Comparison of ENCODE assay signal across 22 cellular contexts in the genomic region with DNA sequence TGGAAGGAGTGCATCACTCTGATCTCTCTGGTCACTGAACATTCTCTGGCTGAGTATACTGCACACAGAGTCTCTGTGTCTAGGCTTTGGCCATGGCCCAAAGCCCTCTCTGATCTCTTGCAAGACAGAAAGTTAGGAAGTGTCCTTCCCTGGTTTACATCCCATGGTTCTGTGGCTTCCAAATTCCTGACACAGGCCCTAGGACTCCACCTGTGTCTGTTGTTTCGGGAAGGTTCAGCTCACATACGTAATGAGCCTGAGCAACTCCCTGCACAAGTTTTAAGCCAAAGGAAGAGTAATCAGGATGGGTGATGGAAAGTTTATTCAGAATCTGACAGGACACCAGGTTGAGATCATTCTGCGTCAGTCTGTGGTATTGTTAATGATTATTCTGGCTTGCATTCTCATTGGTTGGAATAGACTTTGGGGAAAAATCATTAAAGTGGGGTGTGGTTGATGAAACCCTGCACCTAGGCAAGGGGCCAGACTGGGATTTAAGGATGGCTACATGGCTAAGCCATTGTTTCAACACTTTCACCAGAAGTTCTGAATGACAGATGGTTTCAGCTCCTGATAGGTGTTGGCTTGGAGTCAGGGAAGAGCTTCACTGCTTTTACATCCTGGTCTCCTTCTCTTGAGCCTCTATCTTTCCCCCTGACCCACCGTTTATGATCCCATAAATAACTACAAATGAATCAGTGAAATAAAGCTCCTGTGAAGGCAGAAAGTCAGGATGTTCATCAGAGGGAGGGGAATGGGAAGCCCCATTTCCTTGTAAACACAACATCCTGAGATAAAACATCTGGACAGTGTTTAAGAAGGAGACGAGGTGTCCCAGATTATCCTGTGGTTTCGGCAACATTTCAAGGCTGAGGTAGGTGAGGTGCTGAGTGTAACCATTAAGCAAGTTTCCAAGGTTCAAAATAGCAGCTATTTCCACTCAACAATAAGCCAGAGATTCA. TPM values are rescaled to one million over a fixed set of nuclear protein-coding genes. Genes with fewer than 3 reads are reported as not detected.
DNase-seq lines count a peak whose midpoint lies in the region; ATAC-seq, FAIRE-seq and TF ChIP-seq lines count a peak whose summit lies in the region.
"Had no signal": no experiment of that assay in that cellular context is flagged by ENCODE, and none has a peak within 500 bp of the region (broad histone marks: within the 10 kb centered on the region; RNA-seq: fewer than 3 reads in every experiment).

No MANE protein-coding gene starts in this region.

- H3K9ac ChIP-seq in H1 (replicated peaks in 1 of 4; ENCODE audit: extremely low read depth in 1 of 4, low read depth in 3 of 4, low read length in 3 of 4), result no peak overlapping the region

- no peaks in the 10 kb centered on the region for H3K9me3 Mint-ChIP-seq in mesothelial cell of epicardium

- H3K27ac ChIP-seq in H1 (ENCODE audit: low read depth, low read length), result no peak overlapping the region
- H3K27ac ChIP-seq in gastroesophageal sphincter, result peak overlapping the region; percentile 31 to 62 (median 51)
- H3K27ac ChIP-seq in dorsolateral prefrontal cortex, result no peak overlapping the region
- H3K27ac ChIP-seq: A549, RWPE1 had no signal

- H3K4me1 Mint-ChIP-seq in mesothelial cell of epicardium, result no peaks in the 10 kb centered on the region

- peaks cover 64% of the 10 kb centered on the region for H3K27me3 Mint-ChIP-seq in mesothelial cell of epicardium (ENCODE audit: low read depth)

- H2AFZ ChIP-seq in H1 (ENCODE audit: low read length), result 0 out of 2 replicates have a peak overlapping the region, but pooled peaks have one; percentile 15

- H2BK20ac ChIP-seq in H1 (ENCODE audit: low read length), result no peak overlapping the region

- H3K36me3 ChIP-seq in H1 (ENCODE audit: control insufficient read depth in 2 of 4, insufficient read depth in 4 of 4, low read length in 3 of 4) (no peaks in the 10 kb centered on the region), gastroesophageal sphincter (no peaks in the 10 kb centered on the region)

- H3K79me2 ChIP-seq in H1 (ENCODE audit: control insufficient read depth in 1 of 2, insufficient read depth in 2 of 2, low read length in 2 of 2), result no peaks in the 10 kb centered on the region

- H3K27me3 ChIP-seq in H1 (replicated peaks in 1 of 4; ENCODE audit: control insufficient read depth in 3 of 4, extremely low read depth in 1 of 4, insufficient read depth in 3 of 4, low read length in 3 of 4) (no peaks in the 10 kb centered on the region; a peak in 2 of 7 replicates), gastroesophageal sphincter (peaks cover 22% of the 10 kb centered on the region), dorsolateral prefrontal cortex (peaks cover 0 to 5% (median 0%) of the 10 kb centered on the region in 45 donors)

- CTCF ChIA-PET in H1 (lab: Charles Lee; ENCODE audit: partially characterized antibody), result interaction anchor here (0.8 to 2.4 kb wide), 5 partner anchors 9 to 91 kb away, joined by 3 to 6 read pairs (median 3); no protein-coding TSS in a partner anchor

- H4K91ac ChIP-seq in H1 (replicated peaks; ENCODE audit: insufficient read length, low read length), result no peak overlapping the region

- H3K27ac Mint-ChIP-seq in mesothelial cell of epicardium, result no peak overlapping the region

- POLR2A ChIA-PET in H1 (lab: Charles Lee; ENCODE audit: partially characterized antibody), result no interaction called here

- H2BK12ac ChIP-seq in H1 (ENCODE audit: low read depth, low read length), result no peak overlapping the region

- H2BK15ac ChIP-seq in H1 (ENCODE audit: low read length), result no peak overlapping the region

- peak; percentile 88 for ATAC-seq in gastroesophageal sphincter
- ATAC-seq: A549 had no signal

- no peak overlapping the region for H2AK5ac ChIP-seq in H1 (ENCODE audit: low read depth, low read length)

- H3K56ac ChIP-seq in H1 (replicated peaks; ENCODE audit: insufficient read length, low read depth, low read length), result no peak overlapping the region

- H4K5ac ChIP-seq in H1 (ENCODE audit: insufficient read length, low read depth, low read length), result no peak overlapping the region

- H3K18ac ChIP-seq in H1 (ENCODE audit: extremely low read depth, low read length), result no peak overlapping the region

- no peak overlapping the region for H2BK5ac ChIP-seq in H1 (ENCODE audit: low read depth, low read length)

- 80% methylated on average over 6 of the region's 6 CpGs; no CpG with 5 or more reads in 1 of the 2 experiments for WGBS in H1 (ENCODE audit: extremely low coverage in 1 of 2, insufficient coverage in 1 of 2, insufficient read length in 1 of 2, insufficient replicate concordance in 2 of 2, low coverage in 1 of 2, low lambda C conversion rate in 2 of 2, missing lambda C conversion rate in 1 of 2), 2 experiments
- WGBS in gastroesophageal sphincter (ENCODE audit: low coverage in 1 of 2), 2 donors, result 10 to 20% methylated on average over 3 to 6 of the region's 6 CpGs

- TF ChIP-seq CTCF in H1 (IDR thresholded peaks at IDR 0.05; ENCODE audit: control extremely low read depth in 1 of 3, insufficient read depth in 1 of 3, low read depth in 1 of 3, low read length in 3 of 3) (no peak), gastroesophageal sphincter (IDR thresholded peaks at IDR 0.05) (no peak), dorsolateral prefrontal cortex (IDR thresholded peaks at IDR 0.05 in 54 of 56, conservative IDR thresholded peaks at IDR 0.05 in 2 of 56; ENCODE audit: low read depth in 1 of 56, partially characterized antibody in 56 of 56) (no peak), mesothelial cell of epicardium (IDR thresholded peaks at IDR 0.05; ENCODE audit: unreplicated experiment) (no peak)

- intact Hi-C loops in dorsolateral prefrontal cortex (cut with DNase I), result no loop called here

- H3K4me3 ChIP-seq in H1 (ENCODE audit: extremely low read depth in 1 of 4, insufficient read depth in 2 of 4, low read depth in 3 of 4, low read length in 4 of 4) (no peak overlapping the region), gastroesophageal sphincter (no peak overlapping the region), dorsolateral prefrontal cortex (no peak overlapping the region)
- H3K4me3 ChIP-seq: A549 had no signal

- H3K14ac ChIP-seq in H1 (ENCODE audit: insufficient read length), result no peak overlapping the region

- no peak overlapping the region for H3K4ac ChIP-seq in H1 (replicated peaks; ENCODE audit: insufficient read length, low read depth, low read length)

- no peak overlapping the region for H3K4me2 ChIP-seq in H1 (ENCODE audit: insufficient read depth in 1 of 2, low read depth in 2 of 2, low read length in 2 of 2)
- H3K4me2 ChIP-seq: A549 had no signal

- no peaks in the 10 kb centered on the region for H3K9me3 ChIP-seq in H1 (ENCODE audit: insufficient read depth in 2 of 2, low read depth in 1 of 2, low read length in 1 of 2)
- no peaks in the 10 kb centered on the region for H3K9me3 ChIP-seq in gastroesophageal sphincter
- H3K9me3 ChIP-seq: A549 had no signal

- H3K36me3 Mint-ChIP-seq in mesothelial cell of epicardium, result no peaks in the 10 kb centered on the region

- no peak for TF ChIP-seq RAD21 in H1 (IDR thresholded peaks at IDR 0.05 in 1 of 2, conservative IDR thresholded peaks at IDR 0.05 in 1 of 2; ENCODE audit: low read depth in 2 of 2, low read length in 2 of 2)

- TF ChIP-seq POLR2A in H1 (IDR thresholded peaks at IDR 0.05; ENCODE audit: control extremely low read depth in 1 of 2, low read depth in 2 of 2, low read length in 2 of 2), result no peak
- TF ChIP-seq POLR2A in gastroesophageal sphincter (IDR thresholded peaks at IDR 0.05), result no peak

- no peak overlapping the region for H2BK120ac ChIP-seq in H1 (replicated peaks; ENCODE audit: low read depth, low read length)

- H3K4me3 Mint-ChIP-seq in mesothelial cell of epicardium, result no peak overlapping the region

- DNase-seq in HCEC 1CT (peak; percentile 50), H1 (ENCODE audit: low read depth in 1 of 2, low spot score in 2 of 2) (no peak), renal cortical epithelial cell (ENCODE audit: low read depth) (peak; percentile 75), dorsolateral prefrontal cortex (no peak), NCI-H774 (lab: John Stamatoyannopoulos, UW) (no peak), mesothelial cell of epicardium (ENCODE audit: low spot score in 2 of 2, unreplicated experiment in 2 of 2) (no peak)
- no peak for DNase-seq in stimulated activated CD4-positive, alpha-beta T cell treated with anti-CD3 and anti-CD28 coated beads, Interleukin-1b, Interleukin-23, amount 100 ng/mL, for 48 hours
- DNase-seq: C1 segment of cervical spinal cord, GF-D8, H7, Kasumi-1, MM.1S, NCI-H1105, NCI-H1694, NCI-H2227 treated with DMSO at 0.1 percent for 48 hours had no signal

- H4K8ac ChIP-seq in H1 (ENCODE audit: extremely low read depth, insufficient read depth, low read length), result no peak overlapping the region

- no peaks in the 10 kb centered on the region for H3K79me1 ChIP-seq in H1 (ENCODE audit: low read depth, low read length)

- H3K4me1 ChIP-seq in H1 (replicated peaks in 1 of 4; ENCODE audit: control insufficient read depth in 3 of 4, insufficient read depth in 4 of 4, low read length in 3 of 4), result peaks cover 0 to 3% (median 2%) of the 10 kb centered on the region in 4 experiments; a peak in 2 of 7 replicates
- H3K4me1 ChIP-seq in gastroesophageal sphincter, result peaks cover 0 to 7% (median 0%) of the 10 kb centered on the region in 3 donors
- H3K4me1 ChIP-seq: A549 had no signal

- no peaks in the 10 kb centered on the region for H4K20me1 ChIP-seq in H1 (replicated peaks in 1 of 2; ENCODE audit: control insufficient read depth in 1 of 2, insufficient read depth in 2 of 2, low read length in 2 of 2)

- H3K23me2 ChIP-seq in H1 (ENCODE audit: low read depth, low read length), result no peaks in the 10 kb centered on the region

- TF ChIP-seq EP300 in H1 (IDR thresholded peaks at IDR 0.05; ENCODE audit: borderline replicate concordance in 1 of 2, low read depth in 2 of 2, low read length in 2 of 2), result no peak
- TF ChIP-seq EP300 in gastroesophageal sphincter (IDR thresholded peaks at IDR 0.05), result no peak

- no peak overlapping the region for H3K23ac ChIP-seq in H1 (ENCODE audit: insufficient read length)

- FAIRE-seq in H1 (lab: Jason Lieb, UNC), result no peak
- FAIRE-seq: A549, GM12891, GM18507 had no signal

RNA-seq across cellular contexts. Expression of a gene that starts 14.1 kb away (rescaled TPM):
- total RNA-seq in H1 (2021; fragmentation: NEBNext Ultra II Directional; extraction: Animal tissue kit (Norgen Biotek cat#: 25700)), result 9.3 and 11.2 TPM in 2 replicates
- polyA plus RNA-seq in H1 (2011; rRNA removed), result 7.1 and 11.9 TPM in 2 replicates
- 10.4 TPM for polyA plus RNA-seq in H1 (2011; cell fraction: cytosol; rRNA removed)
- polyA plus RNA-seq in H1 (2011; cell fraction: nucleus; rRNA removed), result 8.3 TPM
- polyA plus RNA-seq in H1 (2012, experiment 1 of 2), result 9.1 to 12.6 TPM (median 10.2 TPM) in 4 replicates
- polyA plus RNA-seq in H1 (2012, experiment 2 of 2), result 4.7 TPM
- polyA plus RNA-seq in H1 (2013, experiment 1 of 2), result 5.0 TPM
- polyA plus RNA-seq in H1 (2013, experiment 2 of 2), result 5.3 TPM
- 24.5 and 29.2 TPM in 2 replicates for polyA minus RNA-seq in H1 (2011; rRNA and poly(A)+ RNA removed)
- 10.7 TPM for polyA minus RNA-seq in H1 (2011; cell fraction: cytosol; rRNA and poly(A)+ RNA removed)
- polyA minus RNA-seq in H1 (2011; cell fraction: nucleus; rRNA and poly(A)+ RNA removed), result 14.6 TPM
- total RNA-seq in gastroesophageal sphincter (1 to 10 TPM; 5.4 to 9.5 (median 6.4) TPM), renal cortical epithelial cell (15.1 and 16.6 TPM in 2 replicates), dorsolateral prefrontal cortex (10 to 100 TPM in 2 of 120 experiments, 1 to 10 TPM in 118; 2.2 to 10.9 (median 7.0) TPM), mesothelial cell of epicardium (9.8 to 10.0 TPM (median 9.9 TPM) in 3 replicates)

RNA-seq across cellular contexts. Expression of a gene that starts 14.2 kb away (rescaled TPM):
- total RNA-seq in H1 (2021; fragmentation: NEBNext Ultra II Directional; extraction: Animal tissue kit (Norgen Biotek cat#: 25700)), result not detected in 2 replicates
- polyA plus RNA-seq in H1 (2011; rRNA removed), result 0.05 TPM in 1 of 2 replicates, not detected in the other
- polyA plus RNA-seq in H1 (2011; cell fraction: cytosol; rRNA removed), result 0.19 TPM
- polyA plus RNA-seq in H1 (2011; cell fraction: nucleus; rRNA removed), result 0.53 TPM
- not detected in 4 replicates for polyA plus RNA-seq in H1 (2012, experiment 1 of 2)
- not detected for polyA plus RNA-seq in H1 (2012, experiment 2 of 2)
- 0.02 TPM for polyA plus RNA-seq in H1 (2013, experiment 1 of 2)
- polyA plus RNA-seq in H1 (2013, experiment 2 of 2), result not detected
- polyA minus RNA-seq in H1 (2011; rRNA and poly(A)+ RNA removed), result not detected in 2 replicates
- not detected for polyA minus RNA-seq in H1 (2011; cell fraction: cytosol; rRNA and poly(A)+ RNA removed)
- not detected for polyA minus RNA-seq in H1 (2011; cell fraction: nucleus; rRNA and poly(A)+ RNA removed)
- total RNA-seq in gastroesophageal sphincter (not detected), renal cortical epithelial cell (not detected in 2 replicates), dorsolateral prefrontal cortex (under 1 TPM in 1 of 120 experiments, not detected in 119; 0.62 TPM), mesothelial cell of epicardium (not detected in 3 replicates)
- total RNA-seq: Daoy, H7, OCI-LY7 had no signal
- polyA plus RNA-seq: A549 had no signal

RNA-seq across cellular contexts. Expression of a gene that starts 49.6 kb away (rescaled TPM):
- total RNA-seq in H1 (2021; fragmentation: NEBNext Ultra II Directional; extraction: Animal tissue kit (Norgen Biotek cat#: 25700)), result not detected in 2 replicates
- not detected in 2 replicates for polyA plus RNA-seq in H1 (2011; rRNA removed)
- polyA plus RNA-seq in H1 (2011; cell fraction: cytosol; rRNA removed), result not detected
- polyA plus RNA-seq in H1 (2011; cell fraction: nucleus; rRNA removed), result not detected
- not detected in 4 replicates for polyA plus RNA-seq in H1 (2012, experiment 1 of 2)
- not detected for polyA plus RNA-seq in H1 (2012, experiment 2 of 2)
- not detected for polyA plus RNA-seq in H1 (2013, experiment 1 of 2)
- not detected for polyA plus RNA-seq in H1 (2013, experiment 2 of 2)
- polyA minus RNA-seq in H1 (2011; rRNA and poly(A)+ RNA removed), result not detected in 2 replicates
- polyA minus RNA-seq in H1 (2011; cell fraction: cytosol; rRNA and poly(A)+ RNA removed), result not detected
- polyA minus RNA-seq in H1 (2011; cell fraction: nucleus; rRNA and poly(A)+ RNA removed), result not detected
- 1 to 10 TPM in 1 of 4 donors, under 1 TPM in 2, not detected in 1; 0.31 to 1.3 (median 0.58) TPM for total RNA-seq in gastroesophageal sphincter
- total RNA-seq in renal cortical epithelial cell, result 0.25 and 0.35 TPM in 2 replicates
- under 1 TPM in 8 of 120 experiments, not detected in 112; 0.14 to 0.88 (median 0.34) TPM for total RNA-seq in dorsolateral prefrontal cortex
- not detected in 3 replicates for total RNA-seq in mesothelial cell of epicardium
- total RNA-seq: Daoy, H7, OCI-LY7 had no signal
- polyA plus RNA-seq: A549 had no signal

RNA-seq across cellular contexts. Expression of a gene that starts 54.6 kb away (rescaled TPM):
- total RNA-seq in H1 (2021; fragmentation: NEBNext Ultra II Directional; extraction: Animal tissue kit (Norgen Biotek cat#: 25700)), result 38.6 and 41.3 TPM in 2 replicates
- polyA plus RNA-seq in H1 (2011; rRNA removed), result 6.4 and 9.5 TPM in 2 replicates
- 11.7 TPM for polyA plus RNA-seq in H1 (2011; cell fraction: cytosol; rRNA removed)
- 19.2 TPM for polyA plus RNA-seq in H1 (2011; cell fraction: nucleus; rRNA removed)
- 16.9 to 21.0 TPM (median 20.4 TPM) in 4 replicates for polyA plus RNA-seq in H1 (2012, experiment 1 of 2)
- 2.2 TPM for polyA plus RNA-seq in H1 (2012, experiment 2 of 2)
- 17.6 TPM for polyA plus RNA-seq in H1 (2013, experiment 1 of 2)
- 16.6 TPM for polyA plus RNA-seq in H1 (2013, experiment 2 of 2)
- polyA minus RNA-seq in H1 (2011; rRNA and poly(A)+ RNA removed), result 13.3 and 15.8 TPM in 2 replicates
- 16.7 TPM for polyA minus RNA-seq in H1 (2011; cell fraction: cytosol; rRNA and poly(A)+ RNA removed)
- polyA minus RNA-seq in H1 (2011; cell fraction: nucleus; rRNA and poly(A)+ RNA removed), result 21.1 TPM
- total RNA-seq in gastroesophageal sphincter (10 to 100 TPM; 18.0 to 30.7 (median 22.3) TPM), renal cortical epithelial cell (32.9 and 35.1 TPM in 2 replicates), dorsolateral prefrontal cortex (10 to 100 TPM; 16.1 to 41.9 (median 26.0) TPM), mesothelial cell of epicardium (32.1 to 35.5 TPM (median 33.7 TPM) in 3 replicates)

RNA-seq across cellular contexts. Expression of a gene that starts 54.6 kb away (rescaled TPM):
- total RNA-seq in H1 (2021; fragmentation: NEBNext Ultra II Directional; extraction: Animal tissue kit (Norgen Biotek cat#: 25700)), result 23.1 and 23.4 TPM in 2 replicates
- 7.2 and 7.3 TPM in 2 replicates for polyA plus RNA-seq in H1 (2011; rRNA removed)
- polyA plus RNA-seq in H1 (2011; cell fraction: cytosol; rRNA removed), result 8.1 TPM
- 14.7 TPM for polyA plus RNA-seq in H1 (2011; cell fraction: nucleus; rRNA removed)
- polyA plus RNA-seq in H1 (2012, experiment 1 of 2), result 12.0 to 16.1 TPM (median 13.3 TPM) in 4 replicates
- 5.5 TPM for polyA plus RNA-seq in H1 (2012, experiment 2 of 2)
- polyA plus RNA-seq in H1 (2013, experiment 1 of 2), result 13.4 TPM
- 11.7 TPM for polyA plus RNA-seq in H1 (2013, experiment 2 of 2)
- 28.3 and 33.3 TPM in 2 replicates for polyA minus RNA-seq in H1 (2011; rRNA and poly(A)+ RNA removed)
- 15.3 TPM for polyA minus RNA-seq in H1 (2011; cell fraction: cytosol; rRNA and poly(A)+ RNA removed)
- 37.2 TPM for polyA minus RNA-seq in H1 (2011; cell fraction: nucleus; rRNA and poly(A)+ RNA removed)
- total RNA-seq in gastroesophageal sphincter (10 to 100 TPM; 11.3 to 26.0 (median 14.2) TPM), renal cortical epithelial cell (14.2 and 22.4 TPM in 2 replicates), dorsolateral prefrontal cortex (10 to 100 TPM; 19.0 to 42.6 (median 29.7) TPM), mesothelial cell of epicardium (25.4 to 29.1 TPM (median 26.3 TPM) in 3 replicates)

Comparison
In these comparisons a context has a peak if more than half of its experiments do, and no peak if none do; other contexts are left out.
1. DNase-seq: peak in HCEC 1CT (single experiment) and renal cortical epithelial cell (single experiment); none in H1 (0 of 2), stimulated activated CD4-positive, alpha-beta T cell treated with anti-CD3 and anti-CD28 coated beads, Interleukin-1b, Interleukin-23, amount 100 ng/mL, for 48 hours (single experiment), dorsolateral prefrontal cortex (0 of 10), NCI-H774 (single experiment) and mesothelial cell of epicardium (0 of 2).
2. H3K27ac ChIP-seq: peak in gastroesophageal sphincter (4 of 4); none in H1 (single experiment) and dorsolateral prefrontal cortex (0 of 59).